In genomic region chr13:64850017-64850416, GRCh38 we compare ENCODE assay signal across 35 cellular contexts.
"Had no signal": no experiment of that assay in that cellular context is flagged by ENCODE, and none has a peak within 500 bp of the region (broad histone marks: within the 10 kb centered on the region; RNA-seq: fewer than 3 reads in every experiment).

No MANE protein-coding gene starts in this region.

- H3K36me3 ChIP-seq: ascending aorta, cardiac muscle cell had no signal

- H3K9me3 ChIP-seq: ascending aorta had no signal

- H3K4me1 Mint-ChIP-seq: activated B cell treated with CpG ODN at 0.5 μM for 24 hours; activated CD4-positive, alpha-beta T cell treated with anti-CD3 and anti-CD28 coated beads, Interleukin-2, amount 10 ng/mL, durations not matched to agents 24 days and 14 days; activated naive CD4-positive, alpha-beta T cell treated with anti-CD3 and anti-CD28 coated beads, Interleukin-2, amount 10 ng/mL, durations not matched to agents 7 days and 5 days; activated naive CD4-positive, alpha-beta T cell treated with anti-CD3 and anti-CD28 coated beads, Interleukin-2, amount 50 U/mL, for 24 hours; activated naive CD8-positive, alpha-beta T cell treated with anti-CD3 and anti-CD28 coated beads, Interleukin-2, amount 10 ng/mL, durations not matched to agents 7 days and 5 days; activated naive CD8-positive, alpha-beta T cell treated with anti-CD3 and anti-CD28 coated beads, Interleukin-2, amount 50 U/mL, for 24 hours; brain; central memory CD8-positive, alpha-beta T cell had no signal

- FAIRE-seq: bronchial epithelial cell, TTC549 had no signal

- H3K27me3 ChIP-seq: ascending aorta, cardiac muscle cell had no signal

- H3K4me1 ChIP-seq: ascending aorta had no signal

- H3K36me3 Mint-ChIP-seq: activated CD4-positive, alpha-beta memory T cell treated with anti-CD3 and anti-CD28 coated beads for 36 hours; activated naive CD4-positive, alpha-beta T cell treated with anti-CD3 and anti-CD28 coated beads, Interleukin-2, amount 10 ng/mL, durations not matched to agents 7 days and 5 days; activated naive CD4-positive, alpha-beta T cell treated with anti-CD3 and anti-CD28 coated beads, Interleukin-2, amount 50 U/mL, for 24 hours; activated naive CD8-positive, alpha-beta T cell; activated naive CD8-positive, alpha-beta T cell treated with anti-CD3 and anti-CD28 coated beads, Interleukin-2, amount 10 ng/mL, durations not matched to agents 7 days and 5 days; brain had no signal

- H3K4me3 ChIP-seq: ascending aorta, cardiac muscle cell had no signal

- H3K27ac ChIP-seq: ascending aorta, cardiac muscle cell, VCaP had no signal

- DNase-seq: activated B cell treated with CpG ODN at 0.5 μM for 24 hours; activated CD4-positive, alpha-beta memory T cell treated with anti-CD3 and anti-CD28 coated beads for 36 hours; activated CD4-positive, alpha-beta T cell treated with anti-CD3 and anti-CD28 coated beads for 4 hours; activated CD4-positive, alpha-beta T cell treated with anti-CD3 and anti-CD28 coated beads, Interleukin-2, amount 10 ng/mL, durations not matched to agents 24 days and 14 days; activated CD4-positive, alpha-beta T cell treated with anti-CD3 and anti-CD28 coated beads, Interleukin-2, amount 50 U/mL, for 1 hour; activated CD4-positive, alpha-beta T cell treated with anti-CD3 and anti-CD28 coated beads, Interleukin-2, amount 50 U/mL, for 4 hours; activated CD4-positive, CD25-positive, alpha-beta regulatory T cell treated with anti-CD3 and anti-CD28 coated beads, Interleukin-2, amount 50 U/mL, for 72 hours; activated CD8-positive, alpha-beta memory T cell treated with anti-CD3 and anti-CD28 coated beads, Interleukin-2, amount 50 U/mL, for 48 hours; activated CD8-positive, alpha-beta T cell treated with anti-CD3 and anti-CD28 coated beads for 36 hours; activated effector memory CD4-positive, alpha-beta T cell treated with Interleukin-2 at 50 U/mL for 16 hours; activated gamma-delta T cell; activated naive CD4-positive, alpha-beta T cell treated with anti-CD3 and anti-CD28 coated beads, Interleukin-2, amount 10 ng/mL, durations not matched to agents 7 days and 5 days; activated naive CD4-positive, alpha-beta T cell treated with Interleukin-2 at 50 U/mL for 16 hours; activated naive CD8-positive, alpha-beta T cell treated with anti-CD3 and anti-CD28 coated beads, Interleukin-2, amount 10 ng/mL, durations not matched to agents 7 days and 5 days; activated naive CD8-positive, alpha-beta T cell treated with anti-CD3 and anti-CD28 coated beads, Interleukin-2, amount 50 U/mL, for 24 hours; activated T-cell treated with anti-CD3 and anti-CD28 coated beads, Interleukin-2, amount 50 U/mL, for 24 hours; activated T-cell treated with anti-CD3 and anti-CD28 coated beads, Interleukin-2, amount 50 U/mL, for 48 hours; amygdala; anterior cingulate cortex; caudate nucleus; T-helper 1 cell; T-helper 2 cell; T-helper 9 cell had no signal

- H3K27ac Mint-ChIP-seq: activated B cell treated with CpG ODN at 0.5 μM for 24 hours; activated CD4-positive, alpha-beta memory T cell treated with anti-CD3 and anti-CD28 coated beads for 36 hours; activated CD4-positive, alpha-beta T cell treated with anti-CD3 and anti-CD28 coated beads, Interleukin-2, amount 10 ng/mL, durations not matched to agents 24 days and 14 days; activated CD8-positive, alpha-beta T cell treated with anti-CD3 and anti-CD28 coated beads for 36 hours; activated naive CD4-positive, alpha-beta T cell treated with anti-CD3 and anti-CD28 coated beads, Interleukin-2, amount 10 ng/mL, durations not matched to agents 7 days and 5 days; activated naive CD4-positive, alpha-beta T cell treated with anti-CD3 and anti-CD28 coated beads, Interleukin-2, amount 50 U/mL, for 24 hours; activated naive CD8-positive, alpha-beta T cell; activated naive CD8-positive, alpha-beta T cell treated with anti-CD3 and anti-CD28 coated beads, Interleukin-2, amount 10 ng/mL, durations not matched to agents 7 days and 5 days; activated naive CD8-positive, alpha-beta T cell treated with anti-CD3 and anti-CD28 coated beads, Interleukin-2, amount 50 U/mL, for 24 hours; activated T-cell treated with anti-CD3 and anti-CD28 coated beads, Interleukin-2, amount 50 U/mL, for 24 hours; activated T-helper 2 cell treated with anti-CD3 and anti-CD28 coated beads, Interferon-gamma antibody, Interleukin-2, Interleukin-4, amounts not matched to agents 10 μg/mL and 5 μg/mL and 100 μg/mL, durations not matched to agents 14 hours and 24 hours and 36 hours; brain; T-helper 1 cell treated with Interleukin-12 subunit alpha and Interleukin-12 subunit beta and Interleukin-4 antibody, amounts not matched to agents 30 μg/mL and 1 μg/mL, for 36 hours; T-helper 2 cell treated with Interferon-gamma antibody and Interleukin-4, amounts not matched to agents 5 μg/mL and 100 μg/mL, for 36 hours had no signal

- ATAC-seq: activated CD8-positive, alpha-beta T cell treated with anti-CD3 and anti-CD28 coated beads for 36 hours; activated naive CD8-positive, alpha-beta T cell treated with anti-CD3 and anti-CD28 coated beads, Interleukin-2, amount 50 U/mL, for 24 hours had no signal

- H3K27me3 Mint-ChIP-seq: activated B cell treated with CpG ODN at 0.5 μM for 24 hours; activated CD4-positive, alpha-beta memory T cell treated with anti-CD3 and anti-CD28 coated beads for 36 hours; activated CD4-positive, alpha-beta T cell treated with anti-CD3 and anti-CD28 coated beads, Interleukin-2, amount 10 ng/mL, durations not matched to agents 24 days and 14 days; activated CD8-positive, alpha-beta T cell treated with anti-CD3 and anti-CD28 coated beads for 36 hours; activated naive CD4-positive, alpha-beta T cell treated with anti-CD3 and anti-CD28 coated beads, Interleukin-2, amount 10 ng/mL, durations not matched to agents 7 days and 5 days; activated naive CD4-positive, alpha-beta T cell treated with anti-CD3 and anti-CD28 coated beads, Interleukin-2, amount 50 U/mL, for 24 hours; activated naive CD8-positive, alpha-beta T cell; activated naive CD8-positive, alpha-beta T cell treated with anti-CD3 and anti-CD28 coated beads, Interleukin-2, amount 10 ng/mL, durations not matched to agents 7 days and 5 days; activated naive CD8-positive, alpha-beta T cell treated with anti-CD3 and anti-CD28 coated beads, Interleukin-2, amount 50 U/mL, for 24 hours; activated T-cell treated with anti-CD3 and anti-CD28 coated beads, Interleukin-2, amount 50 U/mL, for 24 hours; brain; central memory CD8-positive, alpha-beta T cell had no signal

- H3K9me3 Mint-ChIP-seq: activated CD4-positive, alpha-beta T cell treated with anti-CD3 and anti-CD28 coated beads, Interleukin-2, amount 10 ng/mL, durations not matched to agents 24 days and 14 days; activated naive CD4-positive, alpha-beta T cell treated with anti-CD3 and anti-CD28 coated beads, Interleukin-2, amount 10 ng/mL, durations not matched to agents 7 days and 5 days had no signal

- H3K4me3 Mint-ChIP-seq: activated B cell treated with CpG ODN at 0.5 μM for 24 hours; activated CD4-positive, alpha-beta memory T cell treated with anti-CD3 and anti-CD28 coated beads for 36 hours; activated CD4-positive, alpha-beta T cell treated with anti-CD3 and anti-CD28 coated beads, Interleukin-2, amount 10 ng/mL, durations not matched to agents 24 days and 14 days; activated CD8-positive, alpha-beta T cell treated with anti-CD3 and anti-CD28 coated beads for 36 hours; activated naive CD4-positive, alpha-beta T cell treated with anti-CD3 and anti-CD28 coated beads, Interleukin-2, amount 10 ng/mL, durations not matched to agents 7 days and 5 days; activated naive CD4-positive, alpha-beta T cell treated with anti-CD3 and anti-CD28 coated beads, Interleukin-2, amount 50 U/mL, for 24 hours; activated naive CD8-positive, alpha-beta T cell; activated naive CD8-positive, alpha-beta T cell treated with anti-CD3 and anti-CD28 coated beads, Interleukin-2, amount 10 ng/mL, durations not matched to agents 7 days and 5 days; activated naive CD8-positive, alpha-beta T cell treated with anti-CD3 and anti-CD28 coated beads, Interleukin-2, amount 50 U/mL, for 24 hours; activated T-cell treated with anti-CD3 and anti-CD28 coated beads, Interleukin-2, amount 50 U/mL, for 24 hours; brain; central memory CD8-positive, alpha-beta T cell; T-helper 1 cell treated with Interleukin-12 subunit alpha and Interleukin-12 subunit beta and Interleukin-4 antibody, amounts not matched to agents 30 μg/mL and 1 μg/mL, for 36 hours; T-helper 2 cell treated with Interferon-gamma antibody and Interleukin-4, amounts not matched to agents 5 μg/mL and 100 μg/mL, for 36 hours had no signal
